37 cellular contexts compared by ENCODE assay signal in genomic region chr3:149403443-149403842, GRCh38. TPM values are rescaled to one million over a fixed set of nuclear protein-coding genes. Genes with fewer than 3 reads are reported as not detected.
"Had no signal": no experiment of that assay in that cellular context is flagged by ENCODE, and none has a peak within 500 bp of the region (broad histone marks: within the 10 kb centered on the region; RNA-seq: fewer than 3 reads in every experiment).

No MANE protein-coding gene starts in this region.

- H3K36me3 Mint-ChIP-seq: activated naive CD8-positive, alpha-beta T cell treated with anti-CD3 and anti-CD28 coated beads for 36 hours; naive thymus-derived CD8-positive, alpha-beta T cell; stimulated activated effector memory CD8-positive, alpha-beta T cell treated with anti-CD3 and anti-CD28 coated beads, Interleukin-12 subunit alpha, Interleukin-12 subunit beta, amount 100 ng/mL, for 72 hours; type B pancreatic cell had no signal

- H3K27me3 Mint-ChIP-seq: type B pancreatic cell had no signal

- H3K27ac ChIP-seq: adrenal gland, brain microvascular endothelial cell, dorsolateral prefrontal cortex, gastrocnemius medialis, sigmoid colon, WERI-Rb-1 had no signal

- H3K9me3 ChIP-seq: adrenal gland, gastrocnemius medialis, pancreas, prostate gland, sigmoid colon had no signal

- FAIRE-seq: small intestine, TTC549 had no signal

- H3K4me1 ChIP-seq: adrenal gland, gastrocnemius medialis, prostate gland, sigmoid colon had no signal

- DNase-seq: activated CD4-positive, alpha-beta T cell treated with anti-CD3 and anti-CD28 coated beads for 48 hours; activated CD4-positive, alpha-beta T cell treated with anti-CD3 and anti-CD28 coated beads, Interleukin-2, amount 50 U/mL, for 48 hours; activated CD8-positive, alpha-beta memory T cell treated with anti-CD3 and anti-CD28 coated beads, Interleukin-2, amount 50 U/mL, for 4 hours; activated effector memory CD4-positive, alpha-beta T cell treated with anti-CD3 and anti-CD28 coated beads, Interleukin-2, amount 50 U/mL, for 16 hours; activated naive CD4-positive, alpha-beta T cell treated with anti-CD3 and anti-CD28 coated beads for 36 hours; activated naive CD8-positive, alpha-beta T cell treated with anti-CD3 and anti-CD28 coated beads for 36 hours; activated T-cell treated with anti-CD3 and anti-CD28 coated beads, Interleukin-2, amount 50 U/mL, for 1 hour; adrenal gland; aorta; brain microvascular endothelial cell; dorsolateral prefrontal cortex; effector memory CD4-positive, alpha-beta T cell; gastrocnemius medialis; glutamatergic neuron; hippocampal formation; kidney glomerular epithelial cell; midbrain; naive thymus-derived CD8-positive, alpha-beta T cell; nucleus accumbens; pancreas; retina; sigmoid colon; small intestine; stimulated activated CD4-positive, alpha-beta T cell treated with anti-CD3 and anti-CD28 coated beads, Interleukin-4, amount 100 ng/mL, for 24 hours; substantia nigra; T-helper 9 cell; WERI-Rb-1 had no signal

- H3K36me3 ChIP-seq: adrenal gland, brain microvascular endothelial cell, gastrocnemius medialis, pancreas, prostate gland, sigmoid colon, WERI-Rb-1 had no signal

- H3K4me3 ChIP-seq: adrenal gland, coronary artery, dorsolateral prefrontal cortex, gastrocnemius medialis, pancreas, prostate gland, sigmoid colon had no signal

- H3K4me1 Mint-ChIP-seq: activated naive CD8-positive, alpha-beta T cell treated with anti-CD3 and anti-CD28 coated beads for 36 hours; naive thymus-derived CD8-positive, alpha-beta T cell; neural crest cell; stimulated activated effector memory CD8-positive, alpha-beta T cell treated with anti-CD3 and anti-CD28 coated beads, Interleukin-12 subunit alpha, Interleukin-12 subunit beta, amount 100 ng/mL, for 72 hours had no signal

- H3K27ac Mint-ChIP-seq: activated naive CD4-positive, alpha-beta T cell treated with anti-CD3 and anti-CD28 coated beads for 36 hours; activated naive CD8-positive, alpha-beta T cell treated with anti-CD3 and anti-CD28 coated beads for 36 hours; activated T-helper 1 cell treated with anti-CD3 and anti-CD28 coated beads, Interleukin-12 subunit alpha, Interleukin-12 subunit beta, Interleukin-2, Interleukin-4 antibody, amounts not matched to agents 30 ng/mL and 10 ng/mL and 1 ng/mL, durations not matched to agents 14 hours and 24 hours and 36 hours; naive thymus-derived CD8-positive, alpha-beta T cell; stimulated activated effector memory CD8-positive, alpha-beta T cell treated with anti-CD3 and anti-CD28 coated beads, Interleukin-12 subunit alpha, Interleukin-12 subunit beta, amount 100 ng/mL, for 72 hours; stimulated activated naive CD8-positive, alpha-beta T cell treated with anti-CD3 and anti-CD28 coated beads, Interleukin-15, Interleukin-2, amounts not matched to agents 100 ng/mL and 50 ng/mL, for 24 hours; T-helper 1 cell treated with Interleukin-12 subunit alpha and Interleukin-12 subunit beta and Interleukin-4 antibody, amounts not matched to agents 30 μg/mL and 1 μg/mL, for 36 hours; type B pancreatic cell had no signal

- H3K4me3 Mint-ChIP-seq: activated naive CD4-positive, alpha-beta T cell treated with anti-CD3 and anti-CD28 coated beads for 36 hours; activated naive CD8-positive, alpha-beta T cell treated with anti-CD3 and anti-CD28 coated beads for 36 hours; activated T-helper 1 cell treated with anti-CD3 and anti-CD28 coated beads, Interleukin-12 subunit alpha, Interleukin-12 subunit beta, Interleukin-2, Interleukin-4 antibody, amounts not matched to agents 30 ng/mL and 10 ng/mL and 1 ng/mL, durations not matched to agents 14 hours and 24 hours and 36 hours; naive thymus-derived CD8-positive, alpha-beta T cell; neural crest cell; stimulated activated effector memory CD8-positive, alpha-beta T cell treated with anti-CD3 and anti-CD28 coated beads, Interleukin-12 subunit alpha, Interleukin-12 subunit beta, amount 100 ng/mL, for 72 hours; stimulated activated naive CD8-positive, alpha-beta T cell treated with anti-CD3 and anti-CD28 coated beads, Interleukin-15, Interleukin-2, amounts not matched to agents 100 ng/mL and 50 ng/mL, for 24 hours; T-helper 1 cell treated with Interleukin-12 subunit alpha and Interleukin-12 subunit beta and Interleukin-4 antibody, amounts not matched to agents 30 μg/mL and 1 μg/mL, for 36 hours; type B pancreatic cell had no signal

- H3K9me3 Mint-ChIP-seq: activated naive CD4-positive, alpha-beta T cell treated with anti-CD3 and anti-CD28 coated beads for 36 hours; activated naive CD8-positive, alpha-beta T cell treated with anti-CD3 and anti-CD28 coated beads for 36 hours; activated T-helper 1 cell treated with anti-CD3 and anti-CD28 coated beads, Interleukin-12 subunit alpha, Interleukin-12 subunit beta, Interleukin-2, Interleukin-4 antibody, amounts not matched to agents 30 ng/mL and 10 ng/mL and 1 ng/mL, durations not matched to agents 14 hours and 24 hours and 36 hours; stimulated activated effector memory CD8-positive, alpha-beta T cell treated with anti-CD3 and anti-CD28 coated beads, Interleukin-12 subunit alpha, Interleukin-12 subunit beta, amount 100 ng/mL, for 72 hours; stimulated activated naive CD8-positive, alpha-beta T cell treated with anti-CD3 and anti-CD28 coated beads, Interleukin-15, Interleukin-2, amounts not matched to agents 100 ng/mL and 50 ng/mL, for 24 hours; T-helper 1 cell treated with Interleukin-12 subunit alpha and Interleukin-12 subunit beta and Interleukin-4 antibody, amounts not matched to agents 30 μg/mL and 1 μg/mL, for 36 hours; type B pancreatic cell had no signal

- H3K27me3 ChIP-seq: adrenal gland, brain microvascular endothelial cell, gastrocnemius medialis, pancreas, sigmoid colon had no signal

RNA-seq across cellular contexts. Expression of gene TM4SF1, which starts 26.0 kb away (rescaled TPM):
- total RNA-seq: activated CD8-positive, alpha-beta memory T cell treated with anti-CD3 and anti-CD28 coated beads for 36 hours; activated naive CD4-positive, alpha-beta T cell treated with anti-CD3 and anti-CD28 coated beads for 36 hours; activated naive CD8-positive, alpha-beta T cell treated with anti-CD3 and anti-CD28 coated beads for 36 hours; naive thymus-derived CD8-positive, alpha-beta T cell; neural crest cell had no signal
- polyA plus RNA-seq: naive thymus-derived CD8-positive, alpha-beta T cell had no signal
